1 cellular context compared by ENCODE assay signal in genomic region chr15:101437209-101437608, GRCh38.
TF ChIP-seq lines count a peak whose summit lies in the region.

No MANE protein-coding gene starts in this region.

TF ChIP-seq in A549, 52 proteins besides CTCF, POLR2A, EP300 and RAD21 (continued from another document):
- TF ChIP-seq REST (IDR thresholded peaks at IDR 0.05) (no peak), MYC (IDR thresholded peaks at IDR 0.05; ENCODE audit: borderline replicate concordance, low read length) (no peak), USF2 (IDR thresholded peaks at IDR 0.05) (no peak), MAZ (IDR thresholded peaks at IDR 0.05; ENCODE audit: borderline replicate concordance, low read depth, low read length) (no peak), NR3C1 (IDR thresholded peaks at IDR 0.05) (no peak), HOXB13 (CRISPR knock-in tag; IDR thresholded peaks at IDR 0.05; ENCODE audit: low read depth) (no peak), EHMT2 (IDR thresholded peaks at IDR 0.05; ENCODE audit: low read depth) (no peak), HDAC2 (IDR thresholded peaks at IDR 0.05) (no peak)
TF ChIP-seq in A549: peak in this region for 0.
